ENCODE assay signal across 1 cellular context in genomic region chr6:42745638-42746451, GRCh38.
TF ChIP-seq lines count a peak whose summit lies in the region.

Gene TBCC (minus strand): TSS chr6:42746103. CDS start chr6:42746073, 30 bp downstream.

TF ChIP-seq in HepG2, 621 proteins besides CTCF, POLR2A, EP300 and RAD21 (continued from another document and continues in another):
- TF ChIP-seq ESRRA (CRISPR knock-in tag; IDR thresholded peaks at IDR 0.05; ENCODE audit: low read depth) = no peak
- TF ChIP-seq, protein P1, sequence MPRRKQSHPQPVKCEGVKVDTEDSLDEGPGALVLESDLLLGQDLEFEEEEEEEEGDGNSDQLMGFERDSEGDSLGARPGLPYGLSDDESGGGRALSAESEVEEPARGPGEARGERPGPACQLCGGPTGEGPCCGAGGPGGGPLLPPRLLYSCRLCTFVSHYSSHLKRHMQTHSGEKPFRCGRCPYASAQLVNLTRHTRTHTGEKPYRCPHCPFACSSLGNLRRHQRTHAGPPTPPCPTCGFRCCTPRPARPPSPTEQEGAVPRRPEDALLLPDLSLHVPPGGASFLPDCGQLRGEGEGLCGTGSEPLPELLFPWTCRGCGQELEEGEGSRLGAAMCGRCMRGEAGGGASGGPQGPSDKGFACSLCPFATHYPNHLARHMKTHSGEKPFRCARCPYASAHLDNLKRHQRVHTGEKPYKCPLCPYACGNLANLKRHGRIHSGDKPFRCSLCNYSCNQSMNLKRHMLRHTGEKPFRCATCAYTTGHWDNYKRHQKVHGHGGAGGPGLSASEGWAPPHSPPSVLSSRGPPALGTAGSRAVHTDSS (CRISPR knock-in tag; conservative IDR thresholded peaks at IDR 0.05) = no peak
- TF ChIP-seq ZNF281 (CRISPR knock-in tag; IDR thresholded peaks at IDR 0.05; ENCODE audit: borderline replicate concordance) = peak; percentile 9; the same call in 1 of the 2 replicates
- TF ChIP-seq HDAC6 (IDR thresholded peaks at IDR 0.05; ENCODE audit: low read depth, low read length) = no peak
- TF ChIP-seq ZNF510 (CRISPR knock-in tag; IDR thresholded peaks at IDR 0.05; ENCODE audit: low read depth) = no peak
- peak; percentile 97 for TF ChIP-seq DRAP1 (CRISPR knock-in tag; IDR thresholded peaks at IDR 0.05)
- 0 out of 2 replicates have a peak, but pooled peaks have one; percentile 25 for TF ChIP-seq NFKBIZ (CRISPR knock-in tag; IDR thresholded peaks at IDR 0.05)
- TF ChIP-seq, protein P2, sequence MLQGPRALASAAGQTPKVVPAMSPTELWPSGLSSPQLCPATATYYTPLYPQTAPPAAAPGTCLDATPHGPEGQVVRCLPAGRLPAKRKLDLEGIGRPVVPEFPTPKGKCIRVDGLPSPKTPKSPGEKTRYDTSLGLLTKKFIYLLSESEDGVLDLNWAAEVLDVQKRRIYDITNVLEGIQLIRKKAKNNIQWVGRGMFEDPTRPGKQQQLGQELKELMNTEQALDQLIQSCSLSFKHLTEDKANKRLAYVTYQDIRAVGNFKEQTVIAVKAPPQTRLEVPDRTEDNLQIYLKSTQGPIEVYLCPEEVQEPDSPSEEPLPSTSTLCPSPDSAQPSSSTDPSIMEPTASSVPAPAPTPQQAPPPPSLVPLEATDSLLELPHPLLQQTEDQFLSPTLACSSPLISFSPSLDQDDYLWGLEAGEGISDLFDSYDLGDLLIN (CRISPR knock-in tag; IDR thresholded peaks at IDR 0.05; ENCODE audit: borderline replicate concordance) = 0 out of 2 replicates have a peak, but pooled peaks have one; percentile 26
- TF ChIP-seq MED8 (CRISPR knock-in tag; IDR thresholded peaks at IDR 0.05; ENCODE audit: insufficient replicate concordance) = no peak
- TF ChIP-seq RXRB (CRISPR knock-in tag; IDR thresholded peaks at IDR 0.05; ENCODE audit: borderline replicate concordance) = peak; percentile 69
- peak; percentile 54; the same call in 1 of the 2 replicates for TF ChIP-seq ZHX2 (IDR thresholded peaks at IDR 0.05; ENCODE audit: low read depth)
- 0 out of 2 replicates have a peak, but pooled peaks have one; percentile 50 for TF ChIP-seq ZHX2 (CRISPR knock-in tag; IDR thresholded peaks at IDR 0.05; ENCODE audit: borderline replicate concordance)
- no peak for TF ChIP-seq CEBPB (IDR thresholded peaks at IDR 0.05; ENCODE audit: borderline replicate concordance, low read depth, low read length)
- TF ChIP-seq, protein P3, sequence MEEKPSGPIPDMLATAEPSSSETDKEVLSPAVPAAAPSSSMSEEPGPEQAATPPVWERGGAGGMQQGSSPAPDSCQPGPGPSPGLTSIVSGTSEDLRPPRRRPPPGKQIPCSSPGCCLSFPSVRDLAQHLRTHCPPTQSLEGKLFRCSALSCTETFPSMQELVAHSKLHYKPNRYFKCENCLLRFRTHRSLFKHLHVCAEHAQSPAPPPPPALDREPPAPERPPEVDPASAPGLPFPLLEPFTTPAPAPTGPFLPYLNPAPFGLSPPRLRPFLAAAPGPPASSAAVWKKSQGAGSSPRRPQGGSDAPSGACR (CRISPR knock-in tag; IDR thresholded peaks at IDR 0.05) = no peak; the same call in 1 of the 2 replicates
- TF ChIP-seq, protein P4, sequence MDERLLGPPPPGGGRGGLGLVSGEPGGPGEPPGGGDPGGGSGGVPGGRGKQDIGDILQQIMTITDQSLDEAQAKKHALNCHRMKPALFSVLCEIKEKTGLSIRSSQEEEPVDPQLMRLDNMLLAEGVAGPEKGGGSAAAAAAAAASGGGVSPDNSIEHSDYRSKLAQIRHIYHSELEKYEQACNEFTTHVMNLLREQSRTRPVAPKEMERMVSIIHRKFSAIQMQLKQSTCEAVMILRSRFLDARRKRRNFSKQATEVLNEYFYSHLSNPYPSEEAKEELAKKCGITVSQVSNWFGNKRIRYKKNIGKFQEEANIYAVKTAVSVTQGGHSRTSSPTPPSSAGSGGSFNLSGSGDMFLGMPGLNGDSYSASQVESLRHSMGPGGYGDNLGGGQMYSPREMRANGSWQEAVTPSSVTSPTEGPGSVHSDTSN (CRISPR knock-in tag; IDR thresholded peaks at IDR 0.05) = no peak
- TF ChIP-seq ZNF569 (CRISPR knock-in tag; IDR thresholded peaks at IDR 0.05; ENCODE audit: borderline replicate concordance) = no peak
- TF ChIP-seq NR2C2 (CRISPR knock-in tag; IDR thresholded peaks at IDR 0.05; ENCODE audit: borderline replicate concordance) = peak; percentile 56
- TF ChIP-seq THRA (CRISPR knock-in tag; IDR thresholded peaks at IDR 0.05; ENCODE audit: borderline replicate concordance) = no peak
- TF ChIP-seq ZNF546 (CRISPR knock-in tag; conservative IDR thresholded peaks at IDR 0.05) = no peak; the same call in 1 of the 2 replicates
- TF ChIP-seq, protein P5, sequence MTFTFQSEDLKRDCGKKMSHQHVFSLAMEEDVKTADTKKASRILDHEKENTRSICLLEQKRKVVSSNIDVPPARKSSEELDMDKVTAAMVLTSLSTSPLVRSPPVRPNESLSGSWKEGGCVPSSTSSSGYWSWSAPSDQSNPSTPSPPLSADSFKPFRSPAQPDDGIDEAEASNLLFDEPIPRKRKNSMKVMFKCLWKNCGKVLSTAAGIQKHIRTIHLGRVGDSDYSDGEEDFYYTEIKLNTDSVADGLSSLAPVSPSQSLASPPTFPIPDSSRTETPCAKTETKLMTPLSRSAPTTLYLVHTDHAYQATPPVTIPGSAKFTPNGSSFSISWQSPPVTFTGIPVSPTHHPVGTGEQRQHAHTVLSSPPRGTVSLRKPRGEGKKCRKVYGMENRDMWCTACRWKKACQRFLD (CRISPR knock-in tag; IDR thresholded peaks at IDR 0.05; ENCODE audit: borderline replicate concordance) = 0 out of 2 replicates have a peak, but pooled peaks have one; percentile 74
- TF ChIP-seq, protein P6, sequence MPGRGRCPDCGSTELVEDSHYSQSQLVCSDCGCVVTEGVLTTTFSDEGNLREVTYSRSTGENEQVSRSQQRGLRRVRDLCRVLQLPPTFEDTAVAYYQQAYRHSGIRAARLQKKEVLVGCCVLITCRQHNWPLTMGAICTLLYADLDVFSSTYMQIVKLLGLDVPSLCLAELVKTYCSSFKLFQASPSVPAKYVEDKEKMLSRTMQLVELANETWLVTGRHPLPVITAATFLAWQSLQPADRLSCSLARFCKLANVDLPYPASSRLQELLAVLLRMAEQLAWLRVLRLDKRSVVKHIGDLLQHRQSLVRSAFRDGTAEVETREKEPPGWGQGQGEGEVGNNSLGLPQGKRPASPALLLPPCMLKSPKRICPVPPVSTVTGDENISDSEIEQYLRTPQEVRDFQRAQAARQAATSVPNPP (CRISPR knock-in tag; IDR thresholded peaks at IDR 0.05) = no peak
- TF ChIP-seq KAT7 (CRISPR knock-in tag; IDR thresholded peaks at IDR 0.05; ENCODE audit: borderline replicate concordance) = peak; percentile 56; the same call in 1 of the 2 replicates
- TF ChIP-seq ELF3 (CRISPR knock-in tag; IDR thresholded peaks at IDR 0.05) = peak; percentile 87
- TF ChIP-seq SMAD9 (CRISPR knock-in tag; IDR thresholded peaks at IDR 0.05) = no peak
- TF ChIP-seq AFF4 (CRISPR knock-in tag; IDR thresholded peaks at IDR 0.05) = peak; percentile 54; the same call in 1 of the 2 replicates
- 0 out of 2 replicates have a peak, but pooled peaks have one; percentile 62 for TF ChIP-seq BRCA1 (CRISPR knock-in tag; IDR thresholded peaks at IDR 0.05)
- peak; percentile 28; the same call in 1 of the 2 replicates for TF ChIP-seq ZNF772 (CRISPR knock-in tag; IDR thresholded peaks at IDR 0.05)
